8 cellular contexts compared by ENCODE assay signal in the genomic region with DNA sequence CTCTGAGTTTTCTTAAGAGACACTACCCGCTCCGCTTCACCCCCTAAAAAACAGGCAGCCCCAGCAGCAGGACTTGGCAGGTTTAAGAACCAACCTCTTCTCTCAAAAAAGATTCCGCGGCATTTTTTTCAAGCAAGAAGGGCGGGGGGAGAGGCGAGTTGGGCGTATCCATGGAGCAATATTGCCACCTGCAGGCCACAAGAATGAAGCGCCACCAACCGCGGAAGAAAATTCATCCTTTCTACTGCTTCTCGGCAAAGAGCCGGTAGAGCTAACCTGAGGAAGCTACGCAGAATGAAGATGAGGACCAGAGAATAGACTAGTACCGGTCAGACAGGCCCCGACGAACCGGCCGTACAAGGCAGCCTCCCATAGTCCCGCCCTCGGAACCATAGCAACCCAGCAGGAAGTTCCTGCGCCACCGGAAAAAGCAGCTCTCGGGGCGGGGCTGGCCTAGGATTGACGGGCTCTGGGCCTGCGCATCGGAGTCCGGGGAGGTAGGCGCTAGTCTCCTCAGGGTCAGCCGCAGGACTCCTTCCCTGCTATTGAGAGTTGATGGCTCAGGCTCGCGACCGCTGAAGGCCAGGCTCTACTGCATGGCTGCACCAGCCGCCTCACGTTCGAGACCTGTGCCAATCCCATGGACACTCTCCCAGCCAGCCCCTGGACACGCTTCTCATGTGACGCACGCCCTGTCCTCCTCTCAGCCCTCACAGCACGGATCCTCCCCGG.
DNase-seq lines count a peak whose midpoint lies in the region; ATAC-seq and TF ChIP-seq lines count a peak whose summit lies in the region.

No MANE protein-coding gene starts in this region.

- H3K9me3 ChIP-seq in colonic mucosa, result no peaks in the 10 kb centered on the region

- H3K9ac ChIP-seq in colonic mucosa (ENCODE audit: low read depth in 2 of 2, low read length in 2 of 2), result peak overlapping the region; percentile 66 to 78

- no peaks in the 10 kb centered on the region for H3K27me3 ChIP-seq in colonic mucosa

- peak overlapping the region; percentile 68 for H3K27ac ChIP-seq in colonic mucosa

- H3K36me3 ChIP-seq in colonic mucosa, result no peaks in the 10 kb centered on the region

- H3K4me3 ChIP-seq in colonic mucosa, result peak overlapping the region; percentile 37

- peak; percentile 74 to 97 (median 94) for DNase-seq in C1 segment of cervical spinal cord (lab: John Stamatoyannopoulos, UW)
- DNase-seq in GM19240 (ENCODE audit: insufficient read length, low spot score), result peak; percentile 61
- peak; percentile 67 for DNase-seq in NCI-H510A treated with DMSO at 0.1 percent for 48 hours (lab: John Stamatoyannopoulos, UW)
- DNase-seq in activated CD4-positive, alpha-beta T cell treated with anti-CD3 and anti-CD28 coated beads for 48 hours, result peak; percentile 87
- peak; percentile 96 for DNase-seq in colonic mucosa
- DNase-seq in left kidney (ENCODE audit: low read depth, low spot score), result peak; percentile 96
- peak; percentile 83 for DNase-seq in stimulated activated CD4-positive, alpha-beta T cell treated with anti-CD3 and anti-CD28 coated beads, Interleukin-1b, Interleukin-23, amount 100 ng/mL, for 48 hours

- ATAC-seq in HG03457 (IDR thresholded peaks at IDR 0.05; ENCODE audit: unreplicated experiment), result peak; percentile 99

- intact Hi-C loops in colonic mucosa (cut with DNase I), result no loop called here

- TF ChIP-seq CTCF in colonic mucosa (IDR thresholded peaks at IDR 0.05), result peak; percentile 90

- H3K4me1 ChIP-seq in colonic mucosa, result no peaks in the 10 kb centered on the region

Comparison
In these comparisons a context has a peak if more than half of its experiments do, and no peak if none do; other contexts are left out.
1. Peak in every context shown above with its lines: DNase-seq, ATAC-seq, H3K4me3 ChIP-seq and H3K27ac ChIP-seq.